ENCODE assay signal across 5 cellular contexts in genomic region chr7:103144754-103145153, GRCh38. TPM values are rescaled to one million over a fixed set of nuclear protein-coding genes. Genes with fewer than 3 reads are reported as not detected.
DNase-seq lines count a peak whose midpoint lies in the region; ATAC-seq, FAIRE-seq and TF ChIP-seq lines count a peak whose summit lies in the region.
"Not testable (repeated sequence)": the region's sequence is repeated elsewhere in the genome, so short reads cannot be mapped to it uniquely, and the experiment has no call there.

No MANE protein-coding gene starts in this region.

- H3K36me3 ChIP-seq in HEK293 (ENCODE audit: control insufficient read depth in 2 of 2, insufficient read depth in 1 of 2, low read length in 2 of 2); K562 (ENCODE audit: control insufficient read depth, insufficient read depth, low read length); HepG2 (replicated peaks in 1 of 2; ENCODE audit: control insufficient read depth in 1 of 2, insufficient read depth in 2 of 2, low read length in 2 of 2): not testable (repeated sequence)

- not testable (repeated sequence) for TF ChIP-seq RAD21 in K562 (CRISPR knock-in tag; conservative IDR thresholded peaks at IDR 0.05 in 1 of 2, IDR thresholded peaks at IDR 0.05 in 1 of 2); HepG2 (CRISPR knock-in tag; IDR thresholded peaks at IDR 0.05)

- not testable (repeated sequence) for H3K4me1 ChIP-seq in HEK293 (ENCODE audit: control insufficient read depth, insufficient read depth, low read length)
- H3K4me1 ChIP-seq in K562 (replicated peaks in 1 of 2; ENCODE audit: control insufficient read depth in 2 of 2, insufficient read depth in 2 of 2, low read length in 2 of 2) (peaks cover 8 to 23% of the 10 kb centered on the region in 2 experiments; a peak in 4 of 5 replicates), HepG2 (ENCODE audit: insufficient read depth, low read length) (peaks cover 42% of the 10 kb centered on the region)

- peaks cover 31% of the 10 kb centered on the region for H3K79me2 ChIP-seq in K562 (ENCODE audit: control insufficient read depth, insufficient read depth, low read length)
- peaks cover 29% of the 10 kb centered on the region for H3K79me2 ChIP-seq in HepG2 (ENCODE audit: insufficient read depth, low read length)

- H3K9me1 ChIP-seq in K562 (ENCODE audit: control insufficient read depth, insufficient read depth, low read length): not testable (repeated sequence)

- H3K27me3 ChIP-seq in K562 (ENCODE audit: control insufficient read depth in 2 of 2, insufficient read depth in 2 of 2, low read length in 2 of 2); HepG2 (ENCODE audit: control insufficient read depth in 1 of 2, insufficient read depth in 2 of 2, low read length in 2 of 2): not testable (repeated sequence)

- intact Hi-C loops in K562 (cut with micrococcal nuclease): not testable (repeated sequence)
- intact Hi-C loops in HepG2 (cut with micrococcal nuclease; ENCODE audit: unreplicated experiment): loop anchor here (5.0 kb wide), 1 partner anchor 37 kb away; no protein-coding TSS in a partner anchor

- H3K9me3 ChIP-seq in HEK293 (ENCODE audit: control insufficient read depth, insufficient read depth, low read depth, low read length); K562 (replicated peaks; ENCODE audit: control insufficient read depth, insufficient read depth, low read depth, low read length); HepG2 (ENCODE audit: low read length): not testable (repeated sequence)

- peaks cover 31% of the 10 kb centered on the region for H3K4me1 Mint-ChIP-seq in type B pancreatic cell (ENCODE audit: unreplicated experiment)

- not testable (repeated sequence) for H3K27me3 Mint-ChIP-seq in type B pancreatic cell

- TF ChIP-seq EP300 in K562 (IDR thresholded peaks at IDR 0.05; ENCODE audit: low read length); HepG2 (IDR thresholded peaks at IDR 0.05; ENCODE audit: low read depth in 2 of 2, low read length in 2 of 2); HepG2 (CRISPR knock-in tag; IDR thresholded peaks at IDR 0.05; ENCODE audit: borderline replicate concordance): not testable (repeated sequence)

- H2AFZ ChIP-seq in K562 (ENCODE audit: low read depth, low read length); HepG2 (ENCODE audit: low read length): not testable (repeated sequence)

- not testable (repeated sequence) for TF ChIP-seq POLR2A in K562 (conservative IDR thresholded peaks at IDR 0.05); HepG2 (IDR thresholded peaks at IDR 0.05; ENCODE audit: insufficient read depth in 1 of 2, low read depth in 2 of 2, low read length in 2 of 2)

- DNase-seq in K562 (ENCODE audit: extremely low read depth in 1 of 4, low spot score in 3 of 4); HepG2 (ENCODE audit: low spot score); type B pancreatic cell (ENCODE audit: extremely low spot score, unreplicated experiment): not testable (repeated sequence)

- H3K27ac ChIP-seq in HEK293 (ENCODE audit: extremely low read depth, low read depth, low read length); K562 (ENCODE audit: extremely low read depth, low read depth, low read length); HepG2 (ENCODE audit: extremely low read length, insufficient read depth, low read length): not testable (repeated sequence)
- H3K27ac ChIP-seq in VCaP: peak overlapping the region; percentile 2; the same call in 1 of the 2 replicates

- POLR2A ChIA-PET in HEK293 (lab: Yijun Ruan, JAX); K562 (lab: Yijun Ruan, JAX); HepG2 (lab: Yijun Ruan, JAX): not testable (repeated sequence)

- peaks cover 21% of the 10 kb centered on the region for H3K36me3 Mint-ChIP-seq in type B pancreatic cell

- WGBS in K562 (ENCODE audit: insufficient coverage, low coverage, missing lambda C conversion rate): 97% methylated on average over 2 of the region's 2 CpGs
- WGBS in HepG2 (ENCODE audit: low lambda C conversion rate): 99% methylated on average over 2 of the region's 2 CpGs

- TF ChIP-seq CTCF in HEK293 (tag by site-specific recombination; IDR thresholded peaks at IDR 0.05); VCaP (conservative IDR thresholded peaks at IDR 0.05); K562 (IDR thresholded peaks at IDR 0.05 in 2 of 3, conservative IDR thresholded peaks at IDR 0.05 in 1 of 3; ENCODE audit: insufficient read depth in 2 of 3, low read depth in 1 of 3, low read length in 3 of 3); HepG2 (CRISPR knock-in tag; IDR thresholded peaks at IDR 0.05); type B pancreatic cell (conservative IDR thresholded peaks at IDR 0.05): not testable (repeated sequence)

- CTCF ChIA-PET in HEK293 (lab: Yijun Ruan, JAX); K562 (lab: Yijun Ruan, JAX; ENCODE audit: low intra/inter-chr PET ratio); HepG2 (lab: Yijun Ruan, JAX; ENCODE audit: low intra/inter-chr PET ratio, low total read pairs): not testable (repeated sequence)

- peak overlapping the region; percentile 25 for H3K4me3 Mint-ChIP-seq in type B pancreatic cell

- BruUV-seq in K562 (replicated peaks; lab: Mats Ljungman, UMichigan); HepG2 (replicated peaks; lab: Mats Ljungman, UMichigan): not testable (repeated sequence)

- ATAC-seq in K562, HepG2: not testable (repeated sequence)

- H4K20me1 ChIP-seq in K562 (replicated peaks; ENCODE audit: control insufficient read depth, insufficient read depth, low read length); HepG2 (ENCODE audit: insufficient read depth, low read length): not testable (repeated sequence)

- not testable (repeated sequence) for H3K9ac ChIP-seq in K562 (ENCODE audit: insufficient read depth in 1 of 2, low read depth in 2 of 2, low read length in 2 of 2); HepG2 (ENCODE audit: insufficient read depth, low read depth, low read length)

- H3K4me2 ChIP-seq in K562 (ENCODE audit: insufficient read depth, low read length); HepG2 (ENCODE audit: low read depth, low read length): not testable (repeated sequence)

- FAIRE-seq in K562 (lab: Jason Lieb, UNC); HepG2 (lab: Jason Lieb, UNC): not testable (repeated sequence)

- in situ Hi-C loops in K562 (cut with MboI); HepG2 (cut with HindIII; ENCODE audit: extremely low pct_ligation_motif_present, low pct_unique_long_range_greater_than_20kb): not testable (repeated sequence)

- not testable (repeated sequence) for H3K9me3 Mint-ChIP-seq in type B pancreatic cell

- H3K4me3 ChIP-seq in HEK293 (ENCODE audit: low read depth, low read length); K562; HepG2 (replicated peaks in 1 of 3; ENCODE audit: insufficient read depth in 1 of 3, low read depth in 2 of 3, low read length in 3 of 3): not testable (repeated sequence)

- peak overlapping the region; percentile 97 for H3K27ac Mint-ChIP-seq in type B pancreatic cell

RNA-seq across cellular contexts. Expression of gene NAPEPLD, which starts 4.1 kb away (rescaled TPM):
- total RNA-seq in K562 (2011; cell fraction: chromatin; rRNA removed; ENCODE audit: low replicate concordance): 24.9 and 78.6 TPM in 2 replicates
- 16.2 and 17.8 TPM in 2 replicates for total RNA-seq in K562 (2011; cell fraction: nucleolus; rRNA removed)
- total RNA-seq in K562 (2011; cell fraction: nucleoplasm; rRNA removed): 32.8 and 53.8 TPM in 2 replicates
- total RNA-seq in K562 (2014; rRNA removed) (3.2 and 3.7 TPM in 2 replicates), K562 (2014; rRNA removed; fragmentation: Illumina TruSeq; extraction: Trizol) (7.5 and 8.5 TPM in 2 replicates), K562 (2015; rRNA removed; fragmentation: Illumina TruSeq; extraction: Trizol) (6.4 and 7.6 TPM in 2 replicates), K562 (2021) (7.7 and 8.4 TPM in 2 replicates), HepG2 (2016; rRNA removed; fragmentation: Illumina TruSeq; extraction: Trizol) (5.6 and 6.8 TPM in 2 replicates), type B pancreatic cell (ENCODE audit: low replicate concordance) (17.0 and 27.1 TPM in 2 replicates)
- polyA plus RNA-seq in K562 (2011; rRNA removed) (9.9 and 11.0 TPM in 2 replicates), K562 (2014; fragmentation: Illumina TruSeq; extraction: Trizol) (5.9 and 7.1 TPM in 2 replicates), K562 (2014; fragmentation: Nextera tagmentation; extraction: Ambion mirVana) (1 to 10 TPM; 5.7 to 7.7 TPM), K562 (2014; rRNA removed) (5.6 and 6.9 TPM in 2 replicates), HepG2 (2011; rRNA removed) (3.2 and 3.4 TPM in 2 replicates)
- 2.3 and 4.9 TPM in 2 replicates for polyA plus RNA-seq in K562 (2011; cell fraction: cytosol; rRNA removed)
- 22.0 and 24.8 TPM in 2 replicates for polyA plus RNA-seq in K562 (2011; cell fraction: nucleus; rRNA removed)
- 5.8 and 7.7 TPM in 2 replicates for polyA plus RNA-seq in K562 (2012)
- polyA minus RNA-seq in K562 (2011; rRNA and poly(A)+ RNA removed): 12.4 and 15.3 TPM in 2 replicates
- 2.4 and 5.5 TPM in 2 replicates for polyA minus RNA-seq in K562 (2011; cell fraction: cytosol; rRNA and poly(A)+ RNA removed)
- polyA minus RNA-seq in K562 (2011; cell fraction: nucleus; rRNA and poly(A)+ RNA removed): 12.9 and 16.0 TPM in 2 replicates
- 10.8 and 12.9 TPM in 2 replicates for total RNA-seq in HepG2 (2016; cell fraction: cytosol; rRNA removed; fragmentation: Illumina TruSeq; extraction: Trizol; ENCODE audit: low read depth)
- total RNA-seq in HepG2 (2016; cell fraction: insoluble cytoplasmic fraction; rRNA removed; fragmentation: Illumina TruSeq; extraction: Trizol): 5.2 and 6.7 TPM in 2 replicates
- 7.0 and 9.5 TPM in 2 replicates for total RNA-seq in HepG2 (2016; cell fraction: membrane; rRNA removed; fragmentation: Illumina TruSeq; extraction: Trizol)
- 10.9 and 17.2 TPM in 2 replicates for total RNA-seq in HepG2 (2016; cell fraction: nucleus; rRNA removed; fragmentation: Illumina TruSeq; extraction: Trizol)
- 0.74 and 1.9 TPM in 2 replicates for polyA plus RNA-seq in HepG2 (2011; cell fraction: cytosol; rRNA removed)
- polyA plus RNA-seq in HepG2 (2011; cell fraction: nucleus; rRNA removed): 5.4 and 7.4 TPM in 2 replicates
- polyA plus RNA-seq in HepG2 (2012): 4.6 and 5.9 TPM in 2 replicates
- polyA plus RNA-seq in HepG2 (2016; cell fraction: cytosol; fragmentation: Illumina TruSeq; extraction: Trizol; ENCODE audit: low read depth): 0.43 and 0.51 TPM in 2 replicates
- 4.8 and 7.8 TPM in 2 replicates for polyA plus RNA-seq in HepG2 (2016; cell fraction: insoluble cytoplasmic fraction; fragmentation: Illumina TruSeq; extraction: Trizol; ENCODE audit: low read depth)
- polyA plus RNA-seq in HepG2 (2016; cell fraction: membrane; fragmentation: Illumina TruSeq; extraction: Trizol; ENCODE audit: low read depth): 1.0 and 1.2 TPM in 2 replicates
- 9.5 and 10.4 TPM in 2 replicates for polyA plus RNA-seq in HepG2 (2016; cell fraction: nucleus; fragmentation: Illumina TruSeq; extraction: Trizol; ENCODE audit: insufficient read depth, low read depth)
- polyA minus RNA-seq in HepG2 (2011; rRNA and poly(A)+ RNA removed; ENCODE audit: low replicate concordance): 2.7 and 7.1 TPM in 2 replicates
- 2.0 TPM in 2 replicates for polyA minus RNA-seq in HepG2 (2011; cell fraction: cytosol; rRNA and poly(A)+ RNA removed)
- 17.9 and 19.6 TPM in 2 replicates for polyA minus RNA-seq in HepG2 (2011; cell fraction: nucleus; rRNA and poly(A)+ RNA removed)
